ENCODE assay signal across 1 cellular context in genomic region chr6:4020822-4021132, GRCh38.
TF ChIP-seq lines count a peak whose summit lies in the region.

No MANE protein-coding gene starts in this region.

TF ChIP-seq in K562, 482 proteins besides CTCF, POLR2A, EP300 and RAD21 (continued from another document and continues in another):
- TF ChIP-seq E2F6 (IDR thresholded peaks at IDR 0.05; ENCODE audit: borderline replicate concordance in 1 of 2, extremely low read depth in 1 of 2, insufficient read depth in 1 of 2, insufficient read length in 1 of 2, low read depth in 1 of 2, low read length in 1 of 2, poor library complexity in 1 of 2, severe bottlenecking in 1 of 2) (no peak), MED1 (CRISPR knock-in tag; IDR thresholded peaks at IDR 0.05; ENCODE audit: borderline replicate concordance) (no peak), BACH1 (tag; IDR thresholded peaks at IDR 0.05) (no peak), IRF9 (tag; IDR thresholded peaks at IDR 0.05) (no peak), ZNF77 (CRISPR knock-in tag; IDR thresholded peaks at IDR 0.05) (no peak), ZNF696 (CRISPR knock-in tag; conservative IDR thresholded peaks at IDR 0.05) (no peak), MCM5 (IDR thresholded peaks at IDR 0.05; ENCODE audit: low read depth) (no peak), ZFX (CRISPR knock-in tag; IDR thresholded peaks at IDR 0.05) (no peak), NFIC (IDR thresholded peaks at IDR 0.05) (peak; percentile 36; the same call in 1 of the 2 replicates), CHD7 (IDR thresholded peaks at IDR 0.05; ENCODE audit: low read depth, low read length) (no peak), EGR1 (conservative IDR thresholded peaks at IDR 0.05) (no peak), ATF7 (IDR thresholded peaks at IDR 0.05) (no peak), CBFB (CRISPR knock-in tag; IDR thresholded peaks at IDR 0.05) (no peak), MTA1 (IDR thresholded peaks at IDR 0.05; ENCODE audit: borderline replicate concordance) (no peak), ZNF584 (CRISPR knock-in tag; IDR thresholded peaks at IDR 0.05; ENCODE audit: low read depth) (no peak), NELFE (IDR thresholded peaks at IDR 0.05; ENCODE audit: insufficient read depth, insufficient read length) (no peak), CEBPB (tag; IDR thresholded peaks at IDR 0.05) (no peak), PTRF (tag; IDR thresholded peaks at IDR 0.05) (no peak), ZEB2 (IDR thresholded peaks at IDR 0.05) (no peak), ZNF583 (CRISPR knock-in tag; IDR thresholded peaks at IDR 0.05) (no peak), THRAP3 (IDR thresholded peaks at IDR 0.05; ENCODE audit: borderline replicate concordance) (peak; percentile 28; the same call in 1 of the 2 replicates), HOMEZ (CRISPR knock-in tag; IDR thresholded peaks at IDR 0.05) (no peak), MITF (IDR thresholded peaks at IDR 0.05) (no peak), ZFP36 (IDR thresholded peaks at IDR 0.05; ENCODE audit: low read depth, low read length, partially characterized antibody) (no peak)
- TF ChIP-seq, protein P1, sequence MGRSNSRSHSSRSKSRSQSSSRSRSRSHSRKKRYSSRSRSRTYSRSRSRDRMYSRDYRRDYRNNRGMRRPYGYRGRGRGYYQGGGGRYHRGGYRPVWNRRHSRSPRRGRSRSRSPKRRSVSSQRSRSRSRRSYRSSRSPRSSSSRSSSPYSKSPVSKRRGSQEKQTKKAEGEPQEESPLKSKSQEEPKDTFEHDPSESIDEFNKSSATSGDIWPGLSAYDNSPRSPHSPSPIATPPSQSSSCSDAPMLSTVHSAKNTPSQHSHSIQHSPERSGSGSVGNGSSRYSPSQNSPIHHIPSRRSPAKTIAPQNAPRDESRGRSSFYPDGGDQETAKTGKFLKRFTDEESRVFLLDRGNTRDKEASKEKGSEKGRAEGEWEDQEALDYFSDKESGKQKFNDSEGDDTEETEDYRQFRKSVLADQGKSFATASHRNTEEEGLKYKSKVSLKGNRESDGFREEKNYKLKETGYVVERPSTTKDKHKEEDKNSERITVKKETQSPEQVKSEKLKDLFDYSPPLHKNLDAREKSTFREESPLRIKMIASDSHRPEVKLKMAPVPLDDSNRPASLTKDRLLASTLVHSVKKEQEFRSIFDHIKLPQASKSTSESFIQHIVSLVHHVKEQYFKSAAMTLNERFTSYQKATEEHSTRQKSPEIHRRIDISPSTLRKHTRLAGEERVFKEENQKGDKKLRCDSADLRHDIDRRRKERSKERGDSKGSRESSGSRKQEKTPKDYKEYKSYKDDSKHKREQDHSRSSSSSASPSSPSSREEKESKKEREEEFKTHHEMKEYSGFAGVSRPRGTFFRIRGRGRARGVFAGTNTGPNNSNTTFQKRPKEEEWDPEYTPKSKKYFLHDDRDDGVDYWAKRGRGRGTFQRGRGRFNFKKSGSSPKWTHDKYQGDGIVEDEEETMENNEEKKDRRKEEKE (IDR thresholded peaks at IDR 0.05; ENCODE audit: borderline replicate concordance in 1 of 2, control insufficient read depth in 1 of 2, low read depth in 2 of 2, low read length in 1 of 2) = 0 out of 4 replicates have a peak, but pooled peaks of 1 of the 2 experiments have one; percentile 58
- TF ChIP-seq, protein P2, sequence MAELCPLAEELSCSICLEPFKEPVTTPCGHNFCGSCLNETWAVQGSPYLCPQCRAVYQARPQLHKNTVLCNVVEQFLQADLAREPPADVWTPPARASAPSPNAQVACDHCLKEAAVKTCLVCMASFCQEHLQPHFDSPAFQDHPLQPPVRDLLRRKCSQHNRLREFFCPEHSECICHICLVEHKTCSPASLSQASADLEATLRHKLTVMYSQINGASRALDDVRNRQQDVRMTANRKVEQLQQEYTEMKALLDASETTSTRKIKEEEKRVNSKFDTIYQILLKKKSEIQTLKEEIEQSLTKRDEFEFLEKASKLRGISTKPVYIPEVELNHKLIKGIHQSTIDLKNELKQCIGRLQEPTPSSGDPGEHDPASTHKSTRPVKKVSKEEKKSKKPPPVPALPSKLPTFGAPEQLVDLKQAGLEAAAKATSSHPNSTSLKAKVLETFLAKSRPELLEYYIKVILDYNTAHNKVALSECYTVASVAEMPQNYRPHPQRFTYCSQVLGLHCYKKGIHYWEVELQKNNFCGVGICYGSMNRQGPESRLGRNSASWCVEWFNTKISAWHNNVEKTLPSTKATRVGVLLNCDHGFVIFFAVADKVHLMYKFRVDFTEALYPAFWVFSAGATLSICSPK (IDR thresholded peaks at IDR 0.05; ENCODE audit: borderline replicate concordance) = peak; percentile 72; the same call in 1 of the 2 replicates
- TF ChIP-seq, protein P3, sequence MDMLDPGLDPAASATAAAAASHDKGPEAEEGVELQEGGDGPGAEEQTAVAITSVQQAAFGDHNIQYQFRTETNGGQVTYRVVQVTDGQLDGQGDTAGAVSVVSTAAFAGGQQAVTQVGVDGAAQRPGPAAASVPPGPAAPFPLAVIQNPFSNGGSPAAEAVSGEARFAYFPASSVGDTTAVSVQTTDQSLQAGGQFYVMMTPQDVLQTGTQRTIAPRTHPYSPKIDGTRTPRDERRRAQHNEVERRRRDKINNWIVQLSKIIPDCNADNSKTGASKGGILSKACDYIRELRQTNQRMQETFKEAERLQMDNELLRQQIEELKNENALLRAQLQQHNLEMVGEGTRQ (CRISPR knock-in tag; IDR thresholded peaks at IDR 0.05) = no peak
- TF ChIP-seq, protein P4, sequence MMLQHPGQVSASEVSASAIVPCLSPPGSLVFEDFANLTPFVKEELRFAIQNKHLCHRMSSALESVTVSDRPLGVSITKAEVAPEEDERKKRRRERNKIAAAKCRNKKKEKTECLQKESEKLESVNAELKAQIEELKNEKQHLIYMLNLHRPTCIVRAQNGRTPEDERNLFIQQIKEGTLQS (IDR thresholded peaks at IDR 0.05) = no peak
- TF ChIP-seq, protein P4 (CRISPR knock-in tag; conservative IDR thresholded peaks at IDR 0.05) = no peak
